ENCODE assay signal across 28 cellular contexts in the genomic region with DNA sequence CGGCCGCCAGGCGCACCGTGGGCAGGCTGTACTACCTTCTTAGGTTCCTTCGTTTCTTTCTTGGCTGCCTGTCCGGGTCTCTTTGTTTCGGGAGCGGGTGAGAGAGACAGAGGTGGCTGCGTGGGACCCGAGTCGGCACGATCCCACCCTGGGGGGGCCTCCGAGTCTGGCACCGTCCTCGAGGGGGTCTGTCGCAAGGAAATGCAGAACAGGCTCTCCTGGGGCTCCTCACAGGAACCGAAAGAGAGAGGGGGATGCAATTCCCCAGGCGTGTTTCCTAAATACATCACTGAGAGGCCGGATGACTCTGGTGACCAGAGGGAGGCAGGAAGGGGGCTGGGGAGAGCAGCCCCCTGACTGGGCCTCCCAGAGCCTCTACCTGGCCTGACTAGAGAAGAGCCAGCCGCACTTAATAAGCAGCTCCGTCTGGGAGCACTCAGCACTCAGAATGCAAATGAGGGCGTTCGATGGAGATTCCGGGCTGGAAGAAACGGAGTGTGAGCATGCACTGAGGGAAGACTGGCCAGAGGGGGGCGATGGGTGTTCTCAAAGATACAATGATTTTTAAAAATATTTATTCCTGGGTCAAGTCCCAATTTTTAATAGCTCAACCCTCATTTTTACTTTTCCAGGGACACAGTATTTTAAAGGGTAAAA. TPM values are rescaled to one million over a fixed set of nuclear protein-coding genes. Genes with fewer than 3 reads are reported as not detected.
DNase-seq lines count a peak whose midpoint lies in the region; ATAC-seq and TF ChIP-seq lines count a peak whose summit lies in the region.
"Had no signal": no experiment of that assay in that cellular context is flagged by ENCODE, and none has a peak within 500 bp of the region (broad histone marks: within the 10 kb centered on the region; RNA-seq: fewer than 3 reads in every experiment).

No MANE protein-coding gene starts in this region.

- H3K27ac Mint-ChIP-seq in glutamatergic neuron (ENCODE audit: unreplicated experiment), result peak overlapping the region; percentile 78
- no peak overlapping the region for H3K27ac Mint-ChIP-seq in activated CD8-positive, alpha-beta T cell treated with anti-CD3 and anti-CD28 coated beads for 36 hours
- H3K27ac Mint-ChIP-seq: activated B cell treated with CpG ODN at 0.5 μM for 24 hours; activated T-cell treated with anti-CD3 and anti-CD28 coated beads, Interleukin-2, amount 50 U/mL, for 72 hours; B cell; memory B cell had no signal

- DNase-seq in right cardiac atrium, result peak in 2 of 3 donors; percentile 19 to 46
- DNase-seq in Right ventricle myocardium superior, result no peak
- peak; percentile 64 for DNase-seq in SK-N-DZ (ENCODE audit: low spot score)
- peak; percentile 44 for DNase-seq in glutamatergic neuron
- DNase-seq in GM19240 (ENCODE audit: insufficient read length, low spot score), result no peak
- no peak for DNase-seq in activated CD8-positive, alpha-beta T cell treated with anti-CD3 and anti-CD28 coated beads for 36 hours
- no peak for DNase-seq in colonic mucosa
- no peak for DNase-seq in mesenteric fat pad (ENCODE audit: low spot score)
- DNase-seq: activated B cell treated with CpG ODN at 0.5 μM for 24 hours; activated naive CD4-positive, alpha-beta T cell; activated T-cell treated with anti-CD3 and anti-CD28 coated beads, Interleukin-2, amount 50 U/mL, for 72 hours; cerebellar nuclear complex; COR-L47; HCEC 1CT; Karpas-422; NCI-H1417 treated with DMSO at 0.1 percent for 48 hours; NCI-H2029 treated with DMSO at 0.1 percent for 48 hours; Peyer's patch; SHP77 treated with DMSO at 0.1 percent for 48 hours; stimulated activated CD8-positive, alpha-beta memory T cell treated with anti-CD3 and anti-CD28 coated beads, Interleukin-4, amount 100 ng/mL, for 48 hours; stimulated activated naive CD8-positive, alpha-beta T cell treated with anti-CD3 and anti-CD28 coated beads, Interleukin-15, amount 100 ng/mL, for 72 hours; SW 1271; thyroid gland had no signal

- WGBS in right cardiac atrium, result 87% methylated on average over 26 of the region's 26 CpGs

- ATAC-seq in right cardiac atrium (no peak), Right ventricle myocardium superior (ENCODE audit: poor library complexity) (no peak)
- ATAC-seq in activated CD8-positive, alpha-beta T cell treated with anti-CD3 and anti-CD28 coated beads for 36 hours, result no peak
- ATAC-seq: activated T-cell treated with anti-CD3 and anti-CD28 coated beads, Interleukin-2, amount 50 U/mL, for 72 hours; left lobe of liver; sciatic nerve; stimulated activated naive CD8-positive, alpha-beta T cell treated with anti-CD3 and anti-CD28 coated beads, Interleukin-15, amount 100 ng/mL, for 72 hours had no signal

- H3K4me3 ChIP-seq in right cardiac atrium (ENCODE audit: low read length), result no peak overlapping the region
- no peak overlapping the region for H3K4me3 ChIP-seq in colonic mucosa
- H3K4me3 ChIP-seq: Peyer's patch, thyroid gland, vagina had no signal

- H3K4me3 Mint-ChIP-seq in glutamatergic neuron (ENCODE audit: unreplicated experiment), result no peak overlapping the region
- no peak overlapping the region for H3K4me3 Mint-ChIP-seq in activated CD8-positive, alpha-beta T cell treated with anti-CD3 and anti-CD28 coated beads for 36 hours
- H3K4me3 Mint-ChIP-seq: activated B cell treated with CpG ODN at 0.5 μM for 24 hours; activated T-cell treated with anti-CD3 and anti-CD28 coated beads, Interleukin-2, amount 50 U/mL, for 72 hours; B cell; memory B cell; stimulated activated naive CD8-positive, alpha-beta T cell treated with anti-CD3 and anti-CD28 coated beads, Interleukin-15, amount 100 ng/mL, for 72 hours had no signal

- no peaks in the 10 kb centered on the region for H3K4me1 ChIP-seq in right cardiac atrium (ENCODE audit: control insufficient read depth, insufficient read depth, low read length)
- no peaks in the 10 kb centered on the region for H3K4me1 ChIP-seq in colonic mucosa
- H3K4me1 ChIP-seq: Peyer's patch, thyroid gland, vagina had no signal

- TF ChIP-seq CTCF in glutamatergic neuron (IDR thresholded peaks at IDR 0.05; ENCODE audit: partially characterized antibody, unreplicated experiment) (peak; percentile 12), colonic mucosa (IDR thresholded peaks at IDR 0.05) (no peak)
- no peak for TF ChIP-seq CTCF in activated CD8-positive, alpha-beta T cell treated with anti-CD3 and anti-CD28 coated beads for 36 hours (IDR thresholded peaks at IDR 0.05)

- H3K27ac ChIP-seq in right cardiac atrium (ENCODE audit: low read length) (no peak overlapping the region), colonic mucosa (no peak overlapping the region)
- H3K27ac ChIP-seq: Peyer's patch, thyroid gland, vagina had no signal

- peaks cover 47% of the 10 kb centered on the region for H3K36me3 ChIP-seq in colonic mucosa

- POLR2A ChIA-PET in activated CD8-positive, alpha-beta T cell treated with anti-CD3 and anti-CD28 coated beads for 36 hours (lab: Charles Lee), result no interaction called here

- no peak overlapping the region for H3K9ac ChIP-seq in colonic mucosa (ENCODE audit: low read depth in 2 of 2, low read length in 2 of 2)

- H3K4me1 Mint-ChIP-seq in glutamatergic neuron (ENCODE audit: low read depth, unreplicated experiment), result peaks cover 3% of the 10 kb centered on the region
- H3K4me1 Mint-ChIP-seq in activated CD8-positive, alpha-beta T cell treated with anti-CD3 and anti-CD28 coated beads for 36 hours (ENCODE audit: low read depth), result no peaks in the 10 kb centered on the region
- H3K4me1 Mint-ChIP-seq: stimulated activated naive CD8-positive, alpha-beta T cell treated with anti-CD3 and anti-CD28 coated beads, Interleukin-15, amount 100 ng/mL, for 72 hours had no signal

- no peaks in the 10 kb centered on the region for H3K27me3 ChIP-seq in right cardiac atrium (ENCODE audit: control insufficient read depth, insufficient read depth)
- H3K27me3 ChIP-seq in colonic mucosa, result no peaks in the 10 kb centered on the region
- H3K27me3 ChIP-seq: Peyer's patch, thyroid gland, vagina had no signal

- H3K9me3 Mint-ChIP-seq in glutamatergic neuron (ENCODE audit: unreplicated experiment), result peaks cover 1% of the 10 kb centered on the region
- no peaks in the 10 kb centered on the region for H3K9me3 Mint-ChIP-seq in activated CD8-positive, alpha-beta T cell treated with anti-CD3 and anti-CD28 coated beads for 36 hours
- H3K9me3 Mint-ChIP-seq: activated B cell treated with CpG ODN at 0.5 μM for 24 hours; activated T-cell treated with anti-CD3 and anti-CD28 coated beads, Interleukin-2, amount 50 U/mL, for 72 hours; memory B cell; stimulated activated naive CD8-positive, alpha-beta T cell treated with anti-CD3 and anti-CD28 coated beads, Interleukin-15, amount 100 ng/mL, for 72 hours had no signal

- H3K36me3 Mint-ChIP-seq in glutamatergic neuron (ENCODE audit: unreplicated experiment), result no peaks in the 10 kb centered on the region
- H3K36me3 Mint-ChIP-seq in activated CD8-positive, alpha-beta T cell treated with anti-CD3 and anti-CD28 coated beads for 36 hours (ENCODE audit: low read depth), result peaks cover 58% of the 10 kb centered on the region

- peaks cover 6% of the 10 kb centered on the region for H3K27me3 Mint-ChIP-seq in glutamatergic neuron (ENCODE audit: unreplicated experiment)
- H3K27me3 Mint-ChIP-seq in activated CD8-positive, alpha-beta T cell treated with anti-CD3 and anti-CD28 coated beads for 36 hours, result no peaks in the 10 kb centered on the region
- H3K27me3 Mint-ChIP-seq: activated B cell treated with CpG ODN at 0.5 μM for 24 hours; B cell; memory B cell; stimulated activated naive CD8-positive, alpha-beta T cell treated with anti-CD3 and anti-CD28 coated beads, Interleukin-15, amount 100 ng/mL, for 72 hours had no signal

- H3K9me3 ChIP-seq in right cardiac atrium (ENCODE audit: control insufficient read depth, low read length) (no peaks in the 10 kb centered on the region), colonic mucosa (no peaks in the 10 kb centered on the region)
- H3K9me3 ChIP-seq: Peyer's patch, thyroid gland, vagina had no signal

- intact Hi-C loops in right cardiac atrium (cut with DNase I) (no loop called here), Right ventricle myocardium superior (cut with DNase I) (no loop called here), colonic mucosa (cut with DNase I) (no loop called here)
- intact Hi-C loops in activated CD8-positive, alpha-beta T cell treated with anti-CD3 and anti-CD28 coated beads for 36 hours (cut with micrococcal nuclease), result no loop called here

- CTCF ChIA-PET in activated CD8-positive, alpha-beta T cell treated with anti-CD3 and anti-CD28 coated beads for 36 hours (lab: Charles Lee), result no interaction called here

RNA-seq across cellular contexts. Expression of a gene that starts 11.7 kb away (rescaled TPM):
- total RNA-seq in right cardiac atrium, result 10 to 100 TPM in 1 of 4 donors, 1 to 10 TPM in 3; 8.8 to 12.3 (median 9.2) TPM
- polyA plus RNA-seq in right cardiac atrium, result 7.7 TPM
- total RNA-seq in Right ventricle myocardium superior, result 10.5 TPM
- polyA plus RNA-seq in SK-N-DZ (2014; cell fraction: cytosol; rRNA removed), result 11.3 and 19.1 TPM in 2 replicates
- 72.5 and 75.4 TPM in 2 replicates for polyA plus RNA-seq in SK-N-DZ (2014; cell fraction: nucleus; rRNA removed)
- total RNA-seq in glutamatergic neuron (ENCODE audit: unreplicated experiment), result 35.2 TPM
- total RNA-seq in activated CD8-positive, alpha-beta T cell treated with anti-CD3 and anti-CD28 coated beads for 36 hours, result 10 to 100 TPM; 12.0 to 13.8 TPM
- total RNA-seq in colonic mucosa, result 10 to 100 TPM in 1 of 2 donors, 1 to 10 TPM in 1; 8.3 to 12.1 TPM
- 11.4 TPM for total RNA-seq in mesenteric fat pad

RNA-seq across cellular contexts. Expression of a gene that starts 31.5 kb away (rescaled TPM):
- 10 to 100 TPM; 24.2 to 35.3 (median 28.6) TPM for total RNA-seq in right cardiac atrium
- polyA plus RNA-seq in right cardiac atrium, result 23.1 TPM
- total RNA-seq in Right ventricle myocardium superior, result 21.4 TPM
- polyA plus RNA-seq in SK-N-DZ (2014; cell fraction: cytosol; rRNA removed), result 15.0 and 17.1 TPM in 2 replicates
- polyA plus RNA-seq in SK-N-DZ (2014; cell fraction: nucleus; rRNA removed), result 27.2 and 62.2 TPM in 2 replicates
- total RNA-seq in glutamatergic neuron (ENCODE audit: unreplicated experiment), result 74.3 TPM
- 10 to 100 TPM; 67.9 to 69.8 TPM for total RNA-seq in activated CD8-positive, alpha-beta T cell treated with anti-CD3 and anti-CD28 coated beads for 36 hours
- total RNA-seq in colonic mucosa, result 100 to 1,000 TPM in 1 of 2 donors, 10 to 100 TPM in 1; 66.2 to 104 TPM
- 71.8 TPM for total RNA-seq in mesenteric fat pad

RNA-seq across cellular contexts. Expression of a gene that starts 40.9 kb away (rescaled TPM):
- 10 to 100 TPM; 50.8 to 58.5 (median 56.8) TPM for total RNA-seq in right cardiac atrium
- 63.4 TPM for polyA plus RNA-seq in right cardiac atrium
- 80.2 TPM for total RNA-seq in Right ventricle myocardium superior
- 64.4 and 73.5 TPM in 2 replicates for polyA plus RNA-seq in SK-N-DZ (2014; cell fraction: cytosol; rRNA removed)
- 132 and 141 TPM in 2 replicates for polyA plus RNA-seq in SK-N-DZ (2014; cell fraction: nucleus; rRNA removed)
- 69.0 TPM for total RNA-seq in glutamatergic neuron (ENCODE audit: unreplicated experiment)
- total RNA-seq in activated CD8-positive, alpha-beta T cell treated with anti-CD3 and anti-CD28 coated beads for 36 hours, result 100 to 1,000 TPM; 128 to 140 TPM
- total RNA-seq in colonic mucosa, result 10 to 100 TPM; 56.1 to 60.9 TPM
- total RNA-seq in mesenteric fat pad, result 47.3 TPM

RNA-seq across cellular contexts. Expression of a gene that starts 40.9 kb away (rescaled TPM):
- total RNA-seq in right cardiac atrium, result 10 to 100 TPM; 18.2 to 22.9 (median 20.1) TPM
- 13.6 TPM for polyA plus RNA-seq in right cardiac atrium
- total RNA-seq in Right ventricle myocardium superior, result 23.3 TPM
- polyA plus RNA-seq in SK-N-DZ (2014; cell fraction: cytosol; rRNA removed), result 90.9 and 115 TPM in 2 replicates
- 298 and 375 TPM in 2 replicates for polyA plus RNA-seq in SK-N-DZ (2014; cell fraction: nucleus; rRNA removed)
- total RNA-seq in glutamatergic neuron (ENCODE audit: unreplicated experiment), result 61.2 TPM
- total RNA-seq in activated CD8-positive, alpha-beta T cell treated with anti-CD3 and anti-CD28 coated beads for 36 hours, result 10 to 100 TPM; 65.9 to 66.8 TPM
- total RNA-seq in colonic mucosa, result 10 to 100 TPM; 24.5 to 48.4 TPM
- 43.6 TPM for total RNA-seq in mesenteric fat pad

RNA-seq across cellular contexts. Expression of a gene that starts 51.4 kb away (rescaled TPM):
- 1 to 10 TPM; 3.2 to 4.4 (median 3.9) TPM for total RNA-seq in right cardiac atrium
- polyA plus RNA-seq in right cardiac atrium, result 3.7 TPM
- total RNA-seq in Right ventricle myocardium superior, result 3.3 TPM
- 9.6 and 12.5 TPM in 2 replicates for polyA plus RNA-seq in SK-N-DZ (2014; cell fraction: cytosol; rRNA removed)
- 47.5 and 49.7 TPM in 2 replicates for polyA plus RNA-seq in SK-N-DZ (2014; cell fraction: nucleus; rRNA removed)
- 22.9 TPM for total RNA-seq in glutamatergic neuron (ENCODE audit: unreplicated experiment)
- 10 to 100 TPM; 15.5 to 17.1 TPM for total RNA-seq in activated CD8-positive, alpha-beta T cell treated with anti-CD3 and anti-CD28 coated beads for 36 hours
- 1 to 10 TPM; 6.0 to 9.7 TPM for total RNA-seq in colonic mucosa
- total RNA-seq in mesenteric fat pad, result 6.3 TPM

Comparison
In these comparisons a context has a peak if more than half of its experiments do, and no peak if none do; other contexts are left out.
1. DNase-seq: peak in right cardiac atrium (2 of 3), SK-N-DZ (single experiment) and glutamatergic neuron (single experiment); none in Right ventricle myocardium superior (single experiment), GM19240 (single experiment), activated CD8-positive, alpha-beta T cell treated with anti-CD3 and anti-CD28 coated beads for 36 hours (single experiment), colonic mucosa (single experiment) and mesenteric fat pad (single experiment).